Comparison of ENCODE assay signal across 8 cellular contexts in genomic region chr3:125437631-125438435, GRCh38.
DNase-seq lines count a peak whose midpoint lies in the region; ATAC-seq, FAIRE-seq and TF ChIP-seq lines count a peak whose summit lies in the region.

No MANE protein-coding gene starts in this region.

- peak; percentile 98 for TF ChIP-seq CTCF in AG04450 (IDR thresholded peaks at IDR 0.05; ENCODE audit: low read depth, low read length)
- peak; percentile 97 for TF ChIP-seq CTCF in cardiac muscle cell (IDR thresholded peaks at IDR 0.05; ENCODE audit: low read depth, low read length)
- peak; percentile 99 for TF ChIP-seq CTCF in progenitor cell of endocrine pancreas (IDR thresholded peaks at IDR 0.05; ENCODE audit: unreplicated experiment)
- TF ChIP-seq CTCF in vagina (IDR thresholded peaks at IDR 0.05): peak; percentile 84 to 90 (median 84)

- ATAC-seq in activated naive CD8-positive, alpha-beta T cell treated with anti-CD3 and anti-CD28 coated beads, Interleukin-2, amount 10 ng/mL, durations not matched to agents 7 days and 5 days (ENCODE audit: low read depth): no peak

- no peak overlapping the region for H3K27ac ChIP-seq in AG04450 (ENCODE audit: low read depth, low read length)
- no peak overlapping the region for H3K27ac ChIP-seq in SJCRH30
- no peak overlapping the region for H3K27ac ChIP-seq in cardiac muscle cell
- H3K27ac ChIP-seq in vagina: no peak overlapping the region

- peaks cover 4% of the 10 kb centered on the region for H3K27me3 Mint-ChIP-seq in activated naive CD8-positive, alpha-beta T cell treated with anti-CD3 and anti-CD28 coated beads, Interleukin-2, amount 10 ng/mL, durations not matched to agents 7 days and 5 days
- no peaks in the 10 kb centered on the region for H3K27me3 Mint-ChIP-seq in progenitor cell of endocrine pancreas

- H3K36me3 ChIP-seq in SJCRH30 (no peaks in the 10 kb centered on the region), cardiac muscle cell (no peaks in the 10 kb centered on the region), vagina (no peaks in the 10 kb centered on the region)

- no peak overlapping the region for H3K4me3 ChIP-seq in AG04450 (ENCODE audit: low read depth, low read length)
- no peak overlapping the region for H3K4me3 ChIP-seq in SJCRH30
- H3K4me3 ChIP-seq in cardiac muscle cell: no peak overlapping the region
- H3K4me3 ChIP-seq in vagina: no peak overlapping the region

- no peaks in the 10 kb centered on the region for H3K9me3 Mint-ChIP-seq in activated naive CD8-positive, alpha-beta T cell treated with anti-CD3 and anti-CD28 coated beads, Interleukin-2, amount 10 ng/mL, durations not matched to agents 7 days and 5 days
- peaks cover 5% of the 10 kb centered on the region for H3K9me3 Mint-ChIP-seq in progenitor cell of endocrine pancreas (ENCODE audit: low read depth)

- no peak overlapping the region for H3K27ac Mint-ChIP-seq in activated naive CD8-positive, alpha-beta T cell treated with anti-CD3 and anti-CD28 coated beads, Interleukin-2, amount 10 ng/mL, durations not matched to agents 7 days and 5 days
- peak overlapping the region; percentile 51 for H3K27ac Mint-ChIP-seq in progenitor cell of endocrine pancreas

- FAIRE-seq in GM18507 (lab: Jason Lieb, UNC) (peak; percentile 75), RCC 7860 (lab: Jason Lieb, UNC) (no peak)

- H3K27me3 ChIP-seq in AG04450 (ENCODE audit: control insufficient read depth, insufficient read depth, low read length) (no peaks in the 10 kb centered on the region), SJCRH30 (no peaks in the 10 kb centered on the region), cardiac muscle cell (no peaks in the 10 kb centered on the region), vagina (no peaks in the 10 kb centered on the region)

- no peaks in the 10 kb centered on the region for H3K4me1 Mint-ChIP-seq in activated naive CD8-positive, alpha-beta T cell treated with anti-CD3 and anti-CD28 coated beads, Interleukin-2, amount 10 ng/mL, durations not matched to agents 7 days and 5 days
- peaks cover 31% of the 10 kb centered on the region for H3K4me1 Mint-ChIP-seq in progenitor cell of endocrine pancreas (ENCODE audit: low read depth)

- CTCF ChIA-PET in AG04450 (lab: Charles Lee): interaction anchor here (0.6 to 2.3 kb wide), 17 partner anchors 9 to 509 kb away, joined by 3 to 16 read pairs (median 4); partner anchors contain the start of gene ZNF148

- DNase-seq in AG04450 (ENCODE audit: low read depth, low spot score): no peak
- DNase-seq in GM18507 (ENCODE audit: extremely low spot score, insufficient read length, low read depth): peak; percentile 33
- DNase-seq in SJCRH30: peak; percentile 19 to 66
- DNase-seq in activated naive CD8-positive, alpha-beta T cell treated with anti-CD3 and anti-CD28 coated beads, Interleukin-2, amount 10 ng/mL, durations not matched to agents 7 days and 5 days: peak; percentile 61
- peak; percentile 44 to 64 for DNase-seq in cardiac muscle cell (ENCODE audit: low read depth in 1 of 2, low spot score in 1 of 2)
- DNase-seq in progenitor cell of endocrine pancreas (ENCODE audit: low spot score, unreplicated experiment): peak; percentile 56
- no peak for DNase-seq in vagina (ENCODE audit: extremely low spot score in 2 of 2)
- no peak for DNase-seq in RCC 7860 (ENCODE audit: low spot score)

- no peak for TF ChIP-seq POLR2A in vagina (IDR thresholded peaks at IDR 0.05)

- H3K9me3 ChIP-seq in AG04450 (ENCODE audit: control insufficient read depth, insufficient read depth, low read length) (0 out of 2 replicates have a peak, but pooled peaks cover 2% of the 10 kb centered on the region), SJCRH30 (replicated peaks) (no peaks in the 10 kb centered on the region), cardiac muscle cell (ENCODE audit: low read depth) (no peaks in the 10 kb centered on the region), vagina (no peaks in the 10 kb centered on the region)

- H3K36me3 Mint-ChIP-seq in activated naive CD8-positive, alpha-beta T cell treated with anti-CD3 and anti-CD28 coated beads, Interleukin-2, amount 10 ng/mL, durations not matched to agents 7 days and 5 days: peaks cover 3% of the 10 kb centered on the region
- H3K36me3 Mint-ChIP-seq in progenitor cell of endocrine pancreas (ENCODE audit: insufficient read depth): peaks cover 6% of the 10 kb centered on the region

- POLR2A ChIA-PET in AG04450 (lab: Yijun Ruan, JAX): no interaction called here
- POLR2A ChIA-PET in activated naive CD8-positive, alpha-beta T cell treated with anti-CD3 and anti-CD28 coated beads, Interleukin-2, amount 10 ng/mL, durations not matched to agents 7 days and 5 days (lab: Charles Lee): interaction anchor here (0.7 kb wide), 1 partner anchor 509 kb away, joined by 3 read pairs; no protein-coding TSS in a partner anchor

- H3K4me1 ChIP-seq in SJCRH30: no peaks in the 10 kb centered on the region
- H3K4me1 ChIP-seq in cardiac muscle cell (ENCODE audit: low read depth): no peaks in the 10 kb centered on the region
- no peaks in the 10 kb centered on the region for H3K4me1 ChIP-seq in vagina

- H3K4me3 Mint-ChIP-seq in activated naive CD8-positive, alpha-beta T cell treated with anti-CD3 and anti-CD28 coated beads, Interleukin-2, amount 10 ng/mL, durations not matched to agents 7 days and 5 days: no peak overlapping the region
- no peak overlapping the region for H3K4me3 Mint-ChIP-seq in progenitor cell of endocrine pancreas (ENCODE audit: low read depth)

- intact Hi-C loops in vagina (cut with DNase I): loop anchor here (5.0 kb wide), 1 partner anchor 441 kb away; no protein-coding TSS in a partner anchor

Comparison
In these comparisons a context has a peak if more than half of its experiments do, and no peak if none do; other contexts are left out.
1. DNase-seq: peak in GM18507 (single experiment), SJCRH30 (2 of 2), activated naive CD8-positive, alpha-beta T cell treated with anti-CD3 and anti-CD28 coated beads, Interleukin-2, amount 10 ng/mL, durations not matched to agents 7 days and 5 days (single experiment), cardiac muscle cell (2 of 2) and progenitor cell of endocrine pancreas (single experiment); none in AG04450 (single experiment), vagina (0 of 2) and RCC 7860 (single experiment).
2. Peak in every context shown above with its lines, with median percentiles within 50 percentile points of each other: CTCF ChIP-seq.